18 cellular contexts compared by ENCODE assay signal in genomic region chr11:33211588-33211987, GRCh38. TPM values are rescaled to one million over a fixed set of nuclear protein-coding genes. Genes with fewer than 3 reads are reported as not detected.
DNase-seq lines count a peak whose midpoint lies in the region; ATAC-seq, FAIRE-seq and TF ChIP-seq lines count a peak whose summit lies in the region.
"Had no signal": no experiment of that assay in that cellular context is flagged by ENCODE, and none has a peak within 500 bp of the region (broad histone marks: within the 10 kb centered on the region; RNA-seq: fewer than 3 reads in every experiment).

No MANE protein-coding gene starts in this region.

- no peak for TF ChIP-seq EP300 in stomach (IDR thresholded peaks at IDR 0.05)

- FAIRE-seq in GM12891 (lab: Jason Lieb, UNC) = no peak
- FAIRE-seq: A204.1, islet of Langerhans had no signal

- no peak overlapping the region for H3K4me3 ChIP-seq in stomach
- H3K4me3 ChIP-seq: esophagus muscularis mucosa, prostate gland, tibial artery had no signal

- peak overlapping the region in 3 of 5 donors; percentile 26 to 71 (median 66) for H3K27ac ChIP-seq in stomach
- H3K27ac ChIP-seq: esophagus muscularis mucosa, prostate gland, tibial artery had no signal

- H3K36me3 ChIP-seq in stomach = no peaks in the 10 kb centered on the region
- H3K36me3 ChIP-seq: esophagus muscularis mucosa, prostate gland, tibial artery had no signal

- intact Hi-C loops in stomach (cut with DNase I; ENCODE audit: low total_unique reads) = no loop called here

- H3K27me3 ChIP-seq in stomach = no peaks in the 10 kb centered on the region
- H3K27me3 ChIP-seq: esophagus muscularis mucosa, tibial artery had no signal

- TF ChIP-seq CTCF in stomach (IDR thresholded peaks at IDR 0.05) = no peak

- WGBS in stomach, 5 donors = 23 to 48% (median 36%) methylated on average over 5 of the region's 5 CpGs

- H3K4me1 ChIP-seq in stomach = peaks cover 3 to 12% (median 8%) of the 10 kb centered on the region in 4 donors
- H3K4me1 ChIP-seq: prostate gland, tibial artery had no signal

- DNase-seq in NCI-H526 (lab: John Stamatoyannopoulos, UW) (peak; percentile 8 to 32), NCI-H526 treated with DMSO at 0.1 percent for 48 hours (lab: John Stamatoyannopoulos, UW) (no peak), NCI-H2196 (lab: John Stamatoyannopoulos, UW; ENCODE audit: unreplicated experiment) (peak; percentile 19), fibroblast of gingiva (ENCODE audit: low read depth) (peak; percentile 63), stomach (no peak), hepatic stellate cell (ENCODE audit: low spot score) (no peak), GM12891 (ENCODE audit: insufficient read length, low spot score) (no peak)
- DNase-seq: CD4-positive, CD25-positive, alpha-beta regulatory T cell; DMS79 treated with DMSO at 0.1 percent for 48 hours; NCI-H1694 treated with DMSO at 0.1 percent for 48 hours; nephron progenitor cell; T-helper 17 cell; tibial artery had no signal

- no peak for ATAC-seq in GM21825 (IDR thresholded peaks at IDR 0.05; ENCODE audit: unreplicated experiment)
- ATAC-seq: T-helper 17 cell had no signal

- TF ChIP-seq POLR2A in stomach (IDR thresholded peaks at IDR 0.05) (no peak), GM12891 (IDR thresholded peaks at IDR 0.05; ENCODE audit: low read depth, low read length) (no peak)

- H3K9me3 ChIP-seq in stomach = no peaks in the 10 kb centered on the region
- H3K9me3 ChIP-seq: esophagus muscularis mucosa, prostate gland, tibial artery had no signal

TF ChIP-seq in GM12891, 5 proteins besides CTCF, POLR2A, EP300 and RAD21:
- TF ChIP-seq SPI1 (IDR thresholded peaks at IDR 0.05; ENCODE audit: low read depth, low read length) (no peak), POU2F2 (IDR thresholded peaks at IDR 0.05; ENCODE audit: low read depth, low read length) (no peak), POLR2AphosphoS5 (IDR thresholded peaks at IDR 0.05; ENCODE audit: low read depth, low read length) (no peak), PAX5 (IDR thresholded peaks at IDR 0.05; ENCODE audit: insufficient read depth, low read length, severe bottlenecking) (no peak), TAF1 (IDR thresholded peaks at IDR 0.05; ENCODE audit: low read depth, low read length) (no peak)

RNA-seq across cellular contexts. Expression of gene HIPK3, which starts 45.6 kb away (rescaled TPM):
- 100 to 1,000 TPM in 3 of 5 donors, 10 to 100 TPM in 2; 41.4 to 222 (median 113) TPM for total RNA-seq in stomach
- polyA plus RNA-seq in stomach = 10 to 100 TPM; 10.6 to 19.1 (median 18.4) TPM
- polyA plus RNA-seq in GM12891 (2012; ENCODE audit: low read depth, missing spikeins) = 7.3 TPM

RNA-seq across cellular contexts. Expression of gene CSTF3, which starts 50.3 kb away (rescaled TPM):
- total RNA-seq in stomach = 10 to 100 TPM in 3 of 5 donors, 1 to 10 TPM in 2; 1.8 to 47.9 (median 10.7) TPM
- 10 to 100 TPM in 2 of 3 donors, 1 to 10 TPM in 1; 9.2 to 25.0 (median 13.9) TPM for polyA plus RNA-seq in stomach
- polyA plus RNA-seq in GM12891 (2012; ENCODE audit: low read depth, missing spikeins) = 39.4 TPM

Comparison
In these comparisons a context has a peak if more than half of its experiments do, and no peak if none do; other contexts are left out.
1. DNase-seq: peak in NCI-H526 (2 of 2), NCI-H2196 (single experiment) and fibroblast of gingiva (single experiment); none in NCI-H526 treated with DMSO at 0.1 percent for 48 hours (single experiment), stomach (single experiment), hepatic stellate cell (single experiment) and GM12891 (single experiment).